ENCODE assay signal across 9 cellular contexts in the genomic region with DNA sequence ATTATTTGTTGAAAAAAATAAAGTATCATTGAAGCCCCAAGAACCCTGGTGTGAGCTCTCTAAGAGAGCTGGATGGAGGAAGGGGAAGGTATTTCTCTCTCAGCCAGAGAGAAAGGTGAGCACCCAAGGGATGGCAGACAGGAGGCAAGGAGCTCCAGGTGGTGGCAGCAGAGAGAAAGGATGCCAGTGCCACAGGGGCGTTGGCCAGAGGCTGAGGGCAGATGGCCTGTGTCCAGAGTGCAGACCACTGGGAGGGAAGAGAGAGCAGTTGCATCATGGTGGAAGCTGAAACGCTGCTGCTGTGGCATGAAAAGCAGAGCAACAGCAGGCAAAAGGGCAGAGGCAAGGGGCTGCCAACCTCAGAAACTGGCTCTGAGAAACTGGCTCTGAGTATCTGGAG. TPM values are rescaled to one million over a fixed set of nuclear protein-coding genes. Genes with fewer than 3 reads are reported as not detected.
DNase-seq lines count a peak whose midpoint lies in the region; ATAC-seq and TF ChIP-seq lines count a peak whose summit lies in the region.
"Had no signal": no experiment of that assay in that cellular context is flagged by ENCODE, and none has a peak within 500 bp of the region (broad histone marks: within the 10 kb centered on the region; RNA-seq: fewer than 3 reads in every experiment).

No MANE protein-coding gene starts in this region.

- H3K36me3 Mint-ChIP-seq in activated naive CD4-positive, alpha-beta T cell treated with anti-CD3 and anti-CD28 coated beads for 36 hours (ENCODE audit: low read depth) = no peaks in the 10 kb centered on the region

- CTCF ChIA-PET in activated naive CD4-positive, alpha-beta T cell treated with anti-CD3 and anti-CD28 coated beads for 36 hours (lab: Charles Lee) = interaction anchor here (0.6 to 4.1 kb wide), 7 partner anchors 8 to 219 kb away, joined by 3 to 28 read pairs (median 3); partner anchors contain the start of gene SPON1

- H3K4me1 Mint-ChIP-seq in activated naive CD4-positive, alpha-beta T cell treated with anti-CD3 and anti-CD28 coated beads for 36 hours (ENCODE audit: low read depth) = peaks cover 16% of the 10 kb centered on the region
- H3K4me1 Mint-ChIP-seq: central memory CD8-positive, alpha-beta T cell had no signal

- H3K36me3 ChIP-seq in subcutaneous abdominal adipose tissue (ENCODE audit: control insufficient read depth in 5 of 5, insufficient read depth in 5 of 5, low read length in 5 of 5) (no peaks in the 10 kb centered on the region), psoas muscle (ENCODE audit: insufficient read depth in 1 of 2, low read depth in 1 of 2) (no peaks in the 10 kb centered on the region), prostate gland (no peaks in the 10 kb centered on the region)

- no peak for TF ChIP-seq POLR2A in prostate gland (IDR thresholded peaks at IDR 0.05)

- no peak overlapping the region for H3K4me3 ChIP-seq in subcutaneous abdominal adipose tissue (ENCODE audit: low read depth in 1 of 5, low read length in 5 of 5)
- no peak overlapping the region for H3K4me3 ChIP-seq in psoas muscle
- H3K4me3 ChIP-seq in prostate gland = no peak overlapping the region

- intact Hi-C loops in activated naive CD4-positive, alpha-beta T cell treated with anti-CD3 and anti-CD28 coated beads for 36 hours (cut with micrococcal nuclease) = loop anchor here (1.0 kb wide), 1 partner anchor 177 kb away; no protein-coding TSS in a partner anchor
- intact Hi-C loops in psoas muscle (cut with DNase I) = no loop called here
- intact Hi-C loops in prostate gland (cut with DNase I) = loop anchor here (5.0 to 10.0 kb wide), 2 partner anchors 61 to 484 kb away; no protein-coding TSS in a partner anchor

- H3K4me3 Mint-ChIP-seq in activated naive CD4-positive, alpha-beta T cell treated with anti-CD3 and anti-CD28 coated beads for 36 hours = no peak overlapping the region
- H3K4me3 Mint-ChIP-seq: central memory CD8-positive, alpha-beta T cell had no signal

- H3K27ac ChIP-seq in subcutaneous abdominal adipose tissue (ENCODE audit: low read depth, low read length) = peak overlapping the region; percentile 48
- no peak overlapping the region for H3K27ac ChIP-seq in psoas muscle
- H3K27ac ChIP-seq in prostate gland = no peak overlapping the region

- H3K27me3 Mint-ChIP-seq in activated naive CD4-positive, alpha-beta T cell treated with anti-CD3 and anti-CD28 coated beads for 36 hours (ENCODE audit: low read depth) = peaks cover 6% of the 10 kb centered on the region

- WGBS in psoas muscle, 3 donors = 25 to 49% (median 29%) methylated on average over 2 of the region's 2 CpGs
- WGBS in prostate gland = 53% methylated on average over 2 of the region's 2 CpGs

- H3K9ac ChIP-seq in subcutaneous abdominal adipose tissue (ENCODE audit: low read length in 5 of 5) = peak overlapping the region in 1 of 5 donors; percentile 30

- TF ChIP-seq CTCF in psoas muscle (IDR thresholded peaks at IDR 0.05) (no peak), prostate gland (IDR thresholded peaks at IDR 0.05) (peak in 2 of 4 experiments; percentile 31 to 64)

- H3K9me3 ChIP-seq in subcutaneous abdominal adipose tissue (ENCODE audit: control insufficient read depth in 5 of 5, low read length in 5 of 5) (no peaks in the 10 kb centered on the region), psoas muscle (no peaks in the 10 kb centered on the region), prostate gland (no peaks in the 10 kb centered on the region)

- ATAC-seq in psoas muscle = no peak

- H3K27ac Mint-ChIP-seq in activated naive CD4-positive, alpha-beta T cell treated with anti-CD3 and anti-CD28 coated beads for 36 hours = no peak overlapping the region

- H3K9me3 Mint-ChIP-seq in activated naive CD4-positive, alpha-beta T cell treated with anti-CD3 and anti-CD28 coated beads for 36 hours = no peaks in the 10 kb centered on the region
- H3K9me3 Mint-ChIP-seq: central memory CD8-positive, alpha-beta T cell had no signal

- H3K27me3 ChIP-seq in subcutaneous abdominal adipose tissue (ENCODE audit: control insufficient read depth in 5 of 5, insufficient read depth in 4 of 5, low read length in 5 of 5) (peaks cover 0 to 3% (median 0%) of the 10 kb centered on the region in 5 donors), psoas muscle (ENCODE audit: insufficient read depth in 3 of 3, low read length in 2 of 3) (peaks cover 0 to 15% (median 0%) of the 10 kb centered on the region in 3 donors), prostate gland (replicated peaks; ENCODE audit: insufficient read depth) (no peaks in the 10 kb centered on the region)

- DNase-seq in activated naive CD4-positive, alpha-beta T cell treated with anti-CD3 and anti-CD28 coated beads for 36 hours = peak; percentile 53
- no peak for DNase-seq in activated naive CD4-positive, alpha-beta T cell treated with anti-CD3 and anti-CD28 coated beads, Interleukin-2, amount 50 U/mL, for 16 hours
- DNase-seq in NCI-H748 (lab: John Stamatoyannopoulos, UW; ENCODE audit: unreplicated experiment) (peak; percentile 66), fibroblast of gingiva (ENCODE audit: low read depth) (peak; percentile 79), psoas muscle (no peak), prostate gland (ENCODE audit: low spot score) (no peak)
- no peak for DNase-seq in activated T-cell treated with anti-CD3 and anti-CD28 coated beads, Interleukin-2, amount 50 U/mL, for 48 hours

- H3K4me1 ChIP-seq in subcutaneous abdominal adipose tissue (ENCODE audit: control insufficient read depth in 5 of 5, insufficient read depth in 5 of 5, low read length in 5 of 5) (peaks cover 4 to 57% (median 47%) of the 10 kb centered on the region in 5 donors), psoas muscle (no peaks in the 10 kb centered on the region), prostate gland (replicated peaks) (no peaks in the 10 kb centered on the region)

RNA-seq across cellular contexts. Expression of gene SPON1, which starts 8.5 kb away (rescaled TPM):
- under 1 TPM; 0.24 to 0.25 TPM for total RNA-seq in activated naive CD4-positive, alpha-beta T cell treated with anti-CD3 and anti-CD28 coated beads for 36 hours
- total RNA-seq in psoas muscle (1 to 10 TPM in 3 of 4 donors, under 1 TPM in 1; 0.78 to 1.4 (median 1.2) TPM), prostate gland (10 to 100 TPM; 13.7 to 28.2 TPM)
- 1 to 10 TPM in 1 of 3 donors, under 1 TPM in 2; 0.24 to 1.6 (median 0.53) TPM for polyA plus RNA-seq in psoas muscle

Comparison
In these comparisons a context has a peak if more than half of its experiments do, and no peak if none do; other contexts are left out.
1. DNase-seq: peak in activated naive CD4-positive, alpha-beta T cell treated with anti-CD3 and anti-CD28 coated beads for 36 hours (single experiment), NCI-H748 (single experiment) and fibroblast of gingiva (single experiment); none in activated naive CD4-positive, alpha-beta T cell treated with anti-CD3 and anti-CD28 coated beads, Interleukin-2, amount 50 U/mL, for 16 hours (single experiment), psoas muscle (0 of 2), prostate gland (single experiment) and activated T-cell treated with anti-CD3 and anti-CD28 coated beads, Interleukin-2, amount 50 U/mL, for 48 hours (0 of 2).
2. RNA of gene SPON1, which starts 8.5 kb away (total RNA-seq): 13.7 to 28.2 TPM in prostate gland; 0.78 to 1.4 TPM in psoas muscle and 0.24 to 0.25 TPM in activated naive CD4-positive, alpha-beta T cell treated with anti-CD3 and anti-CD28 coated beads for 36 hours; every median in the first group is over 4 times any median in the second.
3. intact Hi-C loops: an anchor here in activated naive CD4-positive, alpha-beta T cell treated with anti-CD3 and anti-CD28 coated beads for 36 hours (1.0 kb wide) and prostate gland (5.0 to 10.0 kb wide); none called in psoas muscle.